21 cellular contexts compared by ENCODE assay signal in genomic region chr12:27361372-27361771, GRCh38. TPM values are rescaled to one million over a fixed set of nuclear protein-coding genes. Genes with fewer than 3 reads are reported as not detected.
"Had no signal": no experiment of that assay in that cellular context is flagged by ENCODE, and none has a peak within 500 bp of the region (broad histone marks: within the 10 kb centered on the region; RNA-seq: fewer than 3 reads in every experiment).

No MANE protein-coding gene starts in this region.

- H3K4me1 Mint-ChIP-seq: activated naive CD8-positive, alpha-beta T cell treated with anti-CD3 and anti-CD28 coated beads for 36 hours; naive thymus-derived CD8-positive, alpha-beta T cell; WTC11 had no signal

- H2AFZ ChIP-seq: parathyroid adenoma had no signal

- H3K36me3 Mint-ChIP-seq: activated naive CD8-positive, alpha-beta T cell treated with anti-CD3 and anti-CD28 coated beads for 36 hours; naive thymus-derived CD8-positive, alpha-beta T cell; WTC11 had no signal

- H3K27me3 ChIP-seq: breast epithelium, sigmoid colon, transverse colon, vagina had no signal

- H3K9me3 ChIP-seq: breast epithelium, left ventricle myocardium inferior, sigmoid colon, transverse colon, vagina had no signal

- FAIRE-seq: TTC549 had no signal

- ATAC-seq: activated CD8-positive, alpha-beta T cell treated with anti-CD3 and anti-CD28 coated beads for 36 hours; naive thymus-derived CD8-positive, alpha-beta T cell; stimulated activated naive B cell treated with anti-CD40 and anti-IgM and Interleukin-4, amounts not matched to agents 10 μg/mL and 1 μg/mL and 100 μg/mL, for 72 hours; WTC11 had no signal

- H3K4me3 ChIP-seq: breast epithelium, left ventricle myocardium inferior, sigmoid colon, transverse colon, vagina had no signal

- H3K4me3 Mint-ChIP-seq: activated CD8-positive, alpha-beta T cell treated with anti-CD3 and anti-CD28 coated beads for 36 hours; activated naive CD8-positive, alpha-beta T cell treated with anti-CD3 and anti-CD28 coated beads for 36 hours; naive thymus-derived CD8-positive, alpha-beta T cell; stimulated activated naive B cell treated with anti-CD40 and anti-IgM and Interleukin-4, amounts not matched to agents 10 μg/mL and 1 μg/mL and 100 μg/mL, for 72 hours; WTC11 had no signal

- DNase-seq: activated CD4-positive, alpha-beta T cell treated with anti-CD3 and anti-CD28 coated beads for 48 hours; activated CD8-positive, alpha-beta T cell treated with anti-CD3 and anti-CD28 coated beads for 36 hours; activated gamma-delta T cell treated with Interleukin-2 at 50 U/mL for 16 hours; activated naive CD8-positive, alpha-beta T cell treated with anti-CD3 and anti-CD28 coated beads for 36 hours; activated T-cell treated with anti-CD3 and anti-CD28 coated beads, Interleukin-2, amount 50 U/mL, for 48 hours; cerebellar nuclear complex; hypothalamus; kidney; left ventricle myocardium inferior; naive thymus-derived CD8-positive, alpha-beta T cell; sigmoid colon; stimulated activated CD4-positive, alpha-beta T cell treated with anti-CD3 and anti-CD28 coated beads, Interleukin-2, amount 100 ng/mL, for 48 hours; stimulated activated naive B cell treated with anti-CD40 and anti-IgM and Interleukin-4, amounts not matched to agents 10 μg/mL and 1 μg/mL and 100 μg/mL, for 72 hours; substantia nigra; T-helper 2 cell; transverse colon had no signal

- H3K27me3 Mint-ChIP-seq: stimulated activated naive B cell treated with anti-CD40 and anti-IgM and Interleukin-4, amounts not matched to agents 10 μg/mL and 1 μg/mL and 100 μg/mL, for 72 hours had no signal

- H3K4me1 ChIP-seq: breast epithelium, left ventricle myocardium inferior, parathyroid adenoma, sigmoid colon, transverse colon, vagina had no signal

- H3K27ac Mint-ChIP-seq: activated CD8-positive, alpha-beta T cell treated with anti-CD3 and anti-CD28 coated beads for 36 hours; activated naive CD8-positive, alpha-beta T cell treated with anti-CD3 and anti-CD28 coated beads for 36 hours; naive thymus-derived CD8-positive, alpha-beta T cell; stimulated activated naive B cell treated with anti-CD40 and anti-IgM and Interleukin-4, amounts not matched to agents 10 μg/mL and 1 μg/mL and 100 μg/mL, for 72 hours; WTC11 had no signal

- H3K27ac ChIP-seq: breast epithelium, left ventricle myocardium inferior, parathyroid adenoma, sigmoid colon, transverse colon, vagina had no signal

- H3K9me3 Mint-ChIP-seq: activated CD8-positive, alpha-beta T cell treated with anti-CD3 and anti-CD28 coated beads for 36 hours; activated naive CD8-positive, alpha-beta T cell treated with anti-CD3 and anti-CD28 coated beads for 36 hours had no signal

- H3K36me3 ChIP-seq: breast epithelium, left ventricle myocardium inferior, sigmoid colon, transverse colon, vagina had no signal

- H3K9ac ChIP-seq: parathyroid adenoma had no signal

- H3K79me2 ChIP-seq: parathyroid adenoma had no signal

RNA-seq across cellular contexts. Expression of gene BMAL2, which starts 28.7 kb away (rescaled TPM):
- total RNA-seq: naive thymus-derived CD8-positive, alpha-beta T cell had no signal
- polyA plus RNA-seq: naive thymus-derived CD8-positive, alpha-beta T cell had no signal
